1 cellular context compared by ENCODE assay signal in genomic region chr1:246566128-246566807, GRCh38.
TF ChIP-seq lines count a peak whose summit lies in the region.

Gene CNST (plus strand): TSS chr1:246566456. CDS start chr1:246591563, 25,107 bp downstream.
Gene TFB2M (minus strand): TSS chr1:246566261. CDS start chr1:246566138, 123 bp downstream.

TF ChIP-seq in HEK293, 187 proteins besides CTCF, POLR2A, EP300 and RAD21 (continued from another document and continues in another):
- TF ChIP-seq ZBTB11 (tag by site-specific recombination; conservative IDR thresholded peaks at IDR 0.05; ENCODE audit: low read depth) (peak; percentile 92), ZNF561 (tag by site-specific recombination; IDR thresholded peaks at IDR 0.05; ENCODE audit: borderline replicate concordance) (no peak), PRDM4 (tag by site-specific recombination; IDR thresholded peaks at IDR 0.05) (no peak), ZNF202 (tag by site-specific recombination; IDR thresholded peaks at IDR 0.05; ENCODE audit: borderline replicate concordance) (no peak), ZSCAN4 (tag by site-specific recombination; IDR thresholded peaks at IDR 0.05) (no peak), HOXA7 (CRISPR knock-in tag; IDR thresholded peaks at IDR 0.05; ENCODE audit: borderline replicate concordance) (no peak), IKZF3 (tag by site-specific recombination; IDR thresholded peaks at IDR 0.05) (no peak), ZSCAN5A (tag by site-specific recombination; IDR thresholded peaks at IDR 0.05) (no peak), ZNF792 (tag by site-specific recombination; IDR thresholded peaks at IDR 0.05) (no peak), ZBTB6 (tag by site-specific recombination; IDR thresholded peaks at IDR 0.05) (no peak), ZNF555 (tag by site-specific recombination; conservative IDR thresholded peaks at IDR 0.05) (no peak), ZNF146 (tag by site-specific recombination; IDR thresholded peaks at IDR 0.05) (no peak), OSR2 (tag by site-specific recombination; IDR thresholded peaks at IDR 0.05) (no peak), ZEB2 (tag by site-specific recombination; IDR thresholded peaks at IDR 0.05) (no peak), KLF7 (tag by site-specific recombination; IDR thresholded peaks at IDR 0.05; ENCODE audit: borderline replicate concordance) (no peak), ZBTB26 (tag by site-specific recombination; optimal IDR thresholded peaks at IDR 0.05) (peak; percentile 53), KLF16 (tag by site-specific recombination; IDR thresholded peaks at IDR 0.05) (0 out of 2 replicates have a peak, but pooled peaks have one; percentile 33), ZNF211 (tag by site-specific recombination; IDR thresholded peaks at IDR 0.05; ENCODE audit: low read depth) (no peak), HOXC10 (CRISPR knock-in tag; IDR thresholded peaks at IDR 0.05) (no peak), ZNF394 (tag by site-specific recombination; IDR thresholded peaks at IDR 0.05; ENCODE audit: borderline replicate concordance) (no peak), SP7 (tag by site-specific recombination; IDR thresholded peaks at IDR 0.05) (0 out of 2 replicates have a peak, but pooled peaks have one; percentile 15), ZNF2 (tag by site-specific recombination; IDR thresholded peaks at IDR 0.05) (no peak), ZNF449 (tag by site-specific recombination; IDR thresholded peaks at IDR 0.05) (no peak), ZNF664 (tag by site-specific recombination; IDR thresholded peaks at IDR 0.05) (no peak), ZNF350 (tag by site-specific recombination; IDR thresholded peaks at IDR 0.05) (no peak), AEBP2 (tag by site-specific recombination; IDR thresholded peaks at IDR 0.05; ENCODE audit: borderline replicate concordance) (no peak), ZNF280C (tag by site-specific recombination; IDR thresholded peaks at IDR 0.05) (no peak), ZNF768 (tag by site-specific recombination; IDR thresholded peaks at IDR 0.05) (no peak), BCL11A (tag by site-specific recombination; IDR thresholded peaks at IDR 0.05; ENCODE audit: low read depth) (no peak), ZBTB48 (tag by site-specific recombination; IDR thresholded peaks at IDR 0.05) (no peak), ZNF423 (tag by site-specific recombination; IDR thresholded peaks at IDR 0.05) (no peak), ZBTB8A (tag by site-specific recombination; IDR thresholded peaks at IDR 0.05) (peak; percentile 68), ZFP3 (tag by site-specific recombination; IDR thresholded peaks at IDR 0.05; ENCODE audit: low read depth) (no peak), ZNF26 (tag by site-specific recombination; IDR thresholded peaks at IDR 0.05) (no peak), ZNF501 (tag by site-specific recombination; IDR thresholded peaks at IDR 0.05) (no peak), ZNF830 (tag by site-specific recombination; IDR thresholded peaks at IDR 0.05; ENCODE audit: low read depth) (no peak), ZNF248 (tag by site-specific recombination; IDR thresholded peaks at IDR 0.05) (no peak), ZNF514 (tag by site-specific recombination; IDR thresholded peaks at IDR 0.05) (no peak), ZNF629 (tag by site-specific recombination; IDR thresholded peaks at IDR 0.05) (peak; percentile 35; the same call in 1 of the 2 replicates), ZFP69B (tag by site-specific recombination; IDR thresholded peaks at IDR 0.05) (no peak), ZNF530 (tag by site-specific recombination; IDR thresholded peaks at IDR 0.05; ENCODE audit: low read depth) (no peak), ZNF16 (tag by site-specific recombination; IDR thresholded peaks at IDR 0.05; ENCODE audit: low read depth) (no peak), KLF8 (tag by site-specific recombination; IDR thresholded peaks at IDR 0.05) (no peak), ATF2 (tag by site-specific recombination; IDR thresholded peaks at IDR 0.05; ENCODE audit: low read depth) (no peak), KLF9 (tag by site-specific recombination; IDR thresholded peaks at IDR 0.05; ENCODE audit: low read depth) (peak; percentile 60)
